1 cellular context compared by ENCODE assay signal in the genomic region with DNA sequence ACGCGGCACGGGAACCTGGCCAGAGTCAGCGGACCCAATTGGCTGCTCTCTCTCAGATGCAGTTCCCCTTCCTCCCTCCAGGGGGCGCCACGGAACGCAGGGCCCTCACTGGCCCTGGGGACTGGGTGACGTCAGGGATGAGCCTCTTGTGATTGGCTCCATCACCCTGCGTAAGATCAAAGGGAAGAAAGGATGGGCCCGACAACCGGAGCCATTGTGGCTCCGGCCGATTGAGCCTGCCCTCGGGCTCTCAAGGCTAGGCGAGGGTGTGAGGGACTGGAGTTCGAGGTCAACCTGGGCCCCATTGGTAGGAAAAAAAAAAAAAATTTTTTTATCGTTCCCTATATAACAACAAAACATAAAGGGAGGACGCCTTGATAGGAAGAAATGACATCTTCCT.
A peak's percentile ranks its signal among the peaks of the same experiment; 100 is the strongest.
TF ChIP-seq lines count a peak whose summit lies in the region.
"Not testable (repeated sequence)": the region's sequence is repeated elsewhere in the genome, so short reads cannot be mapped to it uniquely, and the experiment has no call there.

A gene (minus strand): TSS at position 81 of the 400 bp plus-strand sequence. CDS start 184 bp downstream, outside the sequence.

TF ChIP-seq in HepG2, 621 proteins besides CTCF, POLR2A, EP300 and RAD21 (continued from another document):
- TF ChIP-seq ATF7 (IDR thresholded peaks at IDR 0.05) (0 out of 2 replicates have a peak, but pooled peaks have one; percentile 18), ZMYM4 (CRISPR knock-in tag; IDR thresholded peaks at IDR 0.05) (peak; percentile 52), HDAC2 (CRISPR knock-in tag; IDR thresholded peaks at IDR 0.05) (peak; percentile 42; the same call in 1 of the 2 replicates), NFYB (CRISPR knock-in tag; IDR thresholded peaks at IDR 0.05) (peak; percentile 79), RFXAP (CRISPR knock-in tag; IDR thresholded peaks at IDR 0.05; ENCODE audit: borderline replicate concordance) (peak; percentile 74; the same call in 1 of the 2 replicates)
- not testable (repeated sequence) for TF ChIP-seq ATF7 (CRISPR knock-in tag; IDR thresholded peaks at IDR 0.05)
- TF ChIP-seq, protein P1, sequence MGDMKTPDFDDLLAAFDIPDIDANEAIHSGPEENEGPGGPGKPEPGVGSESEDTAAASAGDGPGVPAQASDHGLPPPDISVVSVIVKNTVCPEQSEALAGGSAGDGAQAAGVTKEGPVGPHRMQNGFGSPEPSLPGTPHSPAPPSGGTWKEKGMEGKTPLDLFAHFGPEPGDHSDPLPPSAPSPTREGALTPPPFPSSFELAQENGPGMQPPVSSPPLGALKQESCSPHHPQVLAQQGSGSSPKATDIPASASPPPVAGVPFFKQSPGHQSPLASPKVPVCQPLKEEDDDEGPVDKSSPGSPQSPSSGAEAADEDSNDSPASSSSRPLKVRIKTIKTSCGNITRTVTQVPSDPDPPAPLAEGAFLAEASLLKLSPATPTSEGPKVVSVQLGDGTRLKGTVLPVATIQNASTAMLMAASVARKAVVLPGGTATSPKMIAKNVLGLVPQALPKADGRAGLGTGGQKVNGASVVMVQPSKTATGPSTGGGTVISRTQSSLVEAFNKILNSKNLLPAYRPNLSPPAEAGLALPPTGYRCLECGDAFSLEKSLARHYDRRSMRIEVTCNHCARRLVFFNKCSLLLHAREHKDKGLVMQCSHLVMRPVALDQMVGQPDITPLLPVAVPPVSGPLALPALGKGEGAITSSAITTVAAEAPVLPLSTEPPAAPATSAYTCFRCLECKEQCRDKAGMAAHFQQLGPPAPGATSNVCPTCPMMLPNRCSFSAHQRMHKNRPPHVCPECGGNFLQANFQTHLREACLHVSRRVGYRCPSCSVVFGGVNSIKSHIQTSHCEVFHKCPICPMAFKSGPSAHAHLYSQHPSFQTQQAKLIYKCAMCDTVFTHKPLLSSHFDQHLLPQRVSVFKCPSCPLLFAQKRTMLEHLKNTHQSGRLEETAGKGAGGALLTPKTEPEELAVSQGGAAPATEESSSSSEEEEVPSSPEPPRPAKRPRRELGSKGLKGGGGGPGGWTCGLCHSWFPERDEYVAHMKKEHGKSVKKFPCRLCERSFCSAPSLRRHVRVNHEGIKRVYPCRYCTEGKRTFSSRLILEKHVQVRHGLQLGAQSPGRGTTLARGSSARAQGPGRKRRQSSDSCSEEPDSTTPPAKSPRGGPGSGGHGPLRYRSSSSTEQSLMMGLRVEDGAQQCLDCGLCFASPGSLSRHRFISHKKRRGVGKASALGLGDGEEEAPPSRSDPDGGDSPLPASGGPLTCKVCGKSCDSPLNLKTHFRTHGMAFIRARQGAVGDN (CRISPR knock-in tag; IDR thresholded peaks at IDR 0.05), result 0 out of 2 replicates have a peak, but pooled peaks have one; percentile 19
- TF ChIP-seq, protein P2, sequence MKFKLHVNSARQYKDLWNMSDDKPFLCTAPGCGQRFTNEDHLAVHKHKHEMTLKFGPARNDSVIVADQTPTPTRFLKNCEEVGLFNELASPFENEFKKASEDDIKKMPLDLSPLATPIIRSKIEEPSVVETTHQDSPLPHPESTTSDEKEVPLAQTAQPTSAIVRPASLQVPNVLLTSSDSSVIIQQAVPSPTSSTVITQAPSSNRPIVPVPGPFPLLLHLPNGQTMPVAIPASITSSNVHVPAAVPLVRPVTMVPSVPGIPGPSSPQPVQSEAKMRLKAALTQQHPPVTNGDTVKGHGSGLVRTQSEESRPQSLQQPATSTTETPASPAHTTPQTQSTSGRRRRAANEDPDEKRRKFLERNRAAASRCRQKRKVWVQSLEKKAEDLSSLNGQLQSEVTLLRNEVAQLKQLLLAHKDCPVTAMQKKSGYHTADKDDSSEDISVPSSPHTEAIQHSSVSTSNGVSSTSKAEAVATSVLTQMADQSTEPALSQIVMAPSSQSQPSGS (CRISPR knock-in tag; IDR thresholded peaks at IDR 0.05), result peak; percentile 47; the same call in 1 of the 2 replicates
TF ChIP-seq in HepG2: peak in this region for 18; not testable (repeated sequence) for 603.
